34 cellular contexts compared by ENCODE assay signal in the genomic region with DNA sequence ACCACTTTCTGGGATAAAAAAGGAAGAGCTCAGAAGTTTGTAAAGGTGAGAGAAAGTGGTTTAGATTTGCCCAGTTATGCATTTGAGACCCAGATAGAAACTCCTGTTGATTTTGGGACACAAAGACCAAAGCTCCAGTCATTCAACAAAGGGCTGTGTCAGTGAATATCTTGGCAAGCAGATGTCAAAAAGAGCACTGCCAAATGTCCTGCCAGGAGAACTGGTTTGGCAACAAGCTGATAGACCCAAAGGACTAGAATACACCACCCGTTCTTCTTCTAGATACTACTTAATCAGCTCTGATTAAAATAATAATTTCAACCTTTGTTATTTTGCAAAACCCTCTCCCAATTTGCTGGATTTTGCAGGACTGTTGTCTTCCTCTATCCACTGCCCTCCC.
DNase-seq lines count a peak whose midpoint lies in the region; ATAC-seq, FAIRE-seq and TF ChIP-seq lines count a peak whose summit lies in the region.
"Had no signal": no experiment of that assay in that cellular context is flagged by ENCODE, and none has a peak within 500 bp of the region (broad histone marks: within the 10 kb centered on the region; RNA-seq: fewer than 3 reads in every experiment).

No MANE protein-coding gene starts in this region.

- ATAC-seq in left ventricle myocardium superior (peak; percentile 59), GM19397 (IDR thresholded peaks at IDR 0.05; ENCODE audit: unreplicated experiment) (no peak), GM18858 (IDR thresholded peaks at IDR 0.05; ENCODE audit: unreplicated experiment) (no peak), HG03039 (IDR thresholded peaks at IDR 0.05; ENCODE audit: unreplicated experiment) (no peak)
- ATAC-seq: activated T-cell treated with anti-CD3 and anti-CD28 coated beads, Interleukin-2, amount 50 U/mL, for 4 hours; effector memory CD8-positive, alpha-beta T cell; gastrocnemius medialis; GM23338; stimulated activated naive B cell treated with anti-CD40 and anti-IgM and Interleukin-4, amounts not matched to agents 10 μg/mL and 1 μg/mL and 100 μg/mL, for 72 hours had no signal

- H3K9me3 ChIP-seq in left ventricle myocardium inferior (replicated peaks): no peaks in the 10 kb centered on the region
- H3K9me3 ChIP-seq in thyroid gland: no peaks in the 10 kb centered on the region
- H3K9me3 ChIP-seq: adrenal gland, BLaER1, colonic mucosa, esophagus squamous epithelium, gastrocnemius medialis, right atrium auricular region, SK-N-SH, spleen had no signal

- H3K4me3 ChIP-seq in left ventricle myocardium inferior: no peak overlapping the region
- H3K4me3 ChIP-seq in bronchial epithelial cell (ENCODE audit: low read depth, low read length): no peak overlapping the region
- no peak overlapping the region for H3K4me3 ChIP-seq in thyroid gland (replicated peaks in 1 of 3)
- H3K4me3 ChIP-seq: adrenal gland, BLaER1, colonic mucosa, esophagus squamous epithelium, gastrocnemius medialis, GM23338, right atrium auricular region, spleen had no signal

- H3K27me3 ChIP-seq in left ventricle myocardium inferior (ENCODE audit: low read depth) (no peaks in the 10 kb centered on the region), bronchial epithelial cell (ENCODE audit: control insufficient read depth, insufficient read depth, low read length) (no peaks in the 10 kb centered on the region), thyroid gland (no peaks in the 10 kb centered on the region)
- H3K27me3 ChIP-seq: adrenal gland, brain microvascular endothelial cell, colonic mucosa, esophagus squamous epithelium, gastrocnemius medialis, right atrium auricular region had no signal

- no peak for DNase-seq in left ventricle myocardium superior
- DNase-seq in left ventricle myocardium inferior: no peak
- DNase-seq in NCI-H2029 (lab: John Stamatoyannopoulos, UW): peak; percentile 20
- DNase-seq in bronchial epithelial cell (ENCODE audit: low read depth): peak; percentile 44
- DNase-seq in thyroid gland: peak; percentile 38 to 43
- DNase-seq: activated CD4-positive, alpha-beta T cell treated with anti-CD3 and anti-CD28 coated beads for 4 hours; activated CD8-positive, alpha-beta memory T cell treated with anti-CD3 and anti-CD28 coated beads for 24 hours; activated naive CD4-positive, alpha-beta T cell; activated T-cell treated with anti-CD3 and anti-CD28 coated beads, Interleukin-2, amount 50 U/mL, for 4 hours; adrenal gland; brain microvascular endothelial cell; colonic mucosa; effector memory CD8-positive, alpha-beta T cell; esophagus squamous epithelium; gastrocnemius medialis; GDM1; HFFc6; hypothalamus; KBM-7; MV-4-11; NCI-H187; RPMI8226; SK-N-SH; spleen; stimulated activated CD4-positive, alpha-beta T cell treated with anti-CD3 and anti-CD28 coated beads, Interleukin-4, amount 100 ng/mL, for 1 hour; stimulated activated naive B cell treated with anti-CD40 and anti-IgM and Interleukin-4, amounts not matched to agents 10 μg/mL and 1 μg/mL and 100 μg/mL, for 72 hours had no signal

- no peak for TF ChIP-seq POLR2A in thyroid gland (IDR thresholded peaks at IDR 0.05)

- no peaks in the 10 kb centered on the region for H3K4me1 ChIP-seq in left ventricle myocardium inferior
- H3K4me1 ChIP-seq in thyroid gland: peaks cover 3 to 4% of the 10 kb centered on the region in 2 donors
- H3K4me1 ChIP-seq: BLaER1, colonic mucosa, gastrocnemius medialis, right atrium auricular region, spleen had no signal

- H3K36me3 ChIP-seq in left ventricle myocardium inferior (no peaks in the 10 kb centered on the region), bronchial epithelial cell (ENCODE audit: control insufficient read depth, insufficient read depth, low read length) (no peaks in the 10 kb centered on the region), thyroid gland (no peaks in the 10 kb centered on the region)
- H3K36me3 ChIP-seq: adrenal gland, BLaER1, brain microvascular endothelial cell, colonic mucosa, esophagus squamous epithelium, gastrocnemius medialis, right atrium auricular region, spleen had no signal

- no peak for FAIRE-seq in bronchial epithelial cell (lab: Jason Lieb, UNC)
- FAIRE-seq: D721Med, islet of Langerhans had no signal

- 27 to 31% methylated on average over 1 of the region's 1 CpG for WGBS in thyroid gland, 2 donors

- intact Hi-C loops in left ventricle myocardium superior (cut with micrococcal nuclease) (no loop called here), left ventricle myocardium inferior (cut with micrococcal nuclease) (no loop called here), thyroid gland (cut with DNase I) (no loop called here)

- TF ChIP-seq CTCF in left ventricle myocardium inferior (IDR thresholded peaks at IDR 0.05; ENCODE audit: borderline replicate concordance) (no peak), bronchial epithelial cell (IDR thresholded peaks at IDR 0.05; ENCODE audit: insufficient read depth, low read length, severe bottlenecking) (no peak), thyroid gland (IDR thresholded peaks at IDR 0.05) (no peak)

- H3K27ac ChIP-seq in left ventricle myocardium inferior (replicated peaks): no peak overlapping the region
- H3K27ac ChIP-seq in thyroid gland: no peak overlapping the region
- H3K27ac ChIP-seq: adrenal gland, BLaER1, brain microvascular endothelial cell, colonic mucosa, gastrocnemius medialis, right atrium auricular region, spleen had no signal

Comparison
In these comparisons a context has a peak if more than half of its experiments do, and no peak if none do; other contexts are left out.
1. DNase-seq: peak in NCI-H2029 (single experiment), bronchial epithelial cell (single experiment) and thyroid gland (2 of 2); none in left ventricle myocardium superior (single experiment) and left ventricle myocardium inferior (single experiment).